ENCODE assay signal across 9 cellular contexts in the genomic region with DNA sequence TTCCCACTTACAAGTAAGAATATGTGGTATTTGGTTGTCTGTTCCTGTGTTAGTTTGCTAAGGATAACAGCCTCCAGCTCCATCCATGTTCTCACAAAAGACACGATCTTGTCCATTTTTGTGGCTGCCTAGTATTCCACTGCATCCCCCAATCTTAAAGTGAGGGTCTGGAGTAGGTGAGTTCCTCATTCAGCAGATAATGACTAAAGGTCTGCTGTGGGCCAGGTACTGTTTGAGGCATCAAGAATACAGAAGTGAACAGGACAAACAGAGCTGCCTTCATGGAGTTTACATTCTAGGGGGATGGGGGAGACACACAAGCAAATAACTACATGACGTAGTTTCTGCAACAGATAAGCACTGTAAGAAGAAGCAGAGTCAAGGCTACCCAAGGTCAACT. TPM values are rescaled to one million over a fixed set of nuclear protein-coding genes. Genes with fewer than 3 reads are reported as not detected.
"Had no signal": no experiment of that assay in that cellular context is flagged by ENCODE, and none has a peak within 500 bp of the region (broad histone marks: within the 10 kb centered on the region; RNA-seq: fewer than 3 reads in every experiment).

No MANE protein-coding gene starts in this region.

- H3K27ac ChIP-seq: HL-60, KMS-11 had no signal

- H3K4me3 Mint-ChIP-seq: IgD-negative memory B cell had no signal

- H3K27ac Mint-ChIP-seq: IgD-negative memory B cell had no signal

- FAIRE-seq: HepG2, HTR-8/SVneo had no signal

- H3K27me3 Mint-ChIP-seq: IgD-negative memory B cell had no signal

- ATAC-seq: HepG2 had no signal

- H3K9ac ChIP-seq: KMS-11 had no signal

- DNase-seq: IMR-90, KBM-7, KG1 had no signal

- H3K9me3 Mint-ChIP-seq: IgD-negative memory B cell had no signal

- H3K4me2 ChIP-seq: KMS-11 had no signal

RNA-seq across cellular contexts. Expression of a gene that starts 24.3 kb away (rescaled TPM):
- total RNA-seq: HepG2, HT1080, IMR-90 had no signal
- polyA plus RNA-seq: HepG2, IgD-negative memory B cell, IMR-90 had no signal
